In the genomic region with DNA sequence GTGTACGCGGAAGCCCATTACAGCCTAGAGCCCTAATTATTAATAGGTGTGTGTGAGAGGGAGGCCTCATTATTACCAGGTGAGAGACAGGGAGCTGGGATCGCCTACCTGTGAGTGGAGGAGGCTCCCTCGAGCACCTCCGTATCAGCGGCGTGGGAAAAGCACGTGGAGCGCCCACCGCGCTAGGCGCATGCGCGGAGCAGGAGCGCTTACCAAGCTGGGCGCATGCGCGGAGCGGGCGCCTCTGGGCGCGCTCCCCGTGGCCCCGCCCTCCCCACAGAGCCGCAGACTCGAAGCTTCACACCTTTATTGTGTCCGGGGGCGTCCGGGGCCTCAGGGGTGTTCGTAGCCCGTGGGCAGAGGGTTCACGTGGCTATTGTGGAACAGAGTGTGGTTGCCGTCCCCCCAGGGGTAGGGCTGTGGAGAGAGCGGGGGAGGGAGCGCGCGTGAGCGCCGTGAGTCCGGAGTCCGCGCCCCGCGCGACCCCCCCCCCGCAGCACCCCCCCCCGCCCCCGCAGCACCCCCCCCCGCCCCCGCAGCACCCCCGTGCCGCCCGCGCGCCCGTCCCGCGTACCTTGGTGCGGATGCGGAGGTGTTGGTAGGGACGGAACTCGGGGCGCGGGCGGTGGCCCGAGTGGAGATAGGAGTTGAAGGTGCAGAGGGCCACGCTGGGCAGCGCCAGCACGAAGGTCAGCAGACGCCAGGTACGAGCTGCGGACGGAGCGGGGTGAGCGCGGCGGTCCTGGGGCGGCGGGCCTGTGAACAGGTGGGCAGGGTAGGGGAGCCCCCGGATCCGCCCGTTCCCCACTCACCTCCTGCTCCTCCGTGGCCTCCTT, we compare ENCODE assay signal across 1 cellular context.
TF ChIP-seq lines count a peak whose summit lies in the region.

No MANE protein-coding gene starts in this region.

TF ChIP-seq in IMR-90, 13 proteins besides CTCF, POLR2A, EP300 and RAD21:
- TF ChIP-seq ELK1 (IDR thresholded peaks at IDR 0.05; ENCODE audit: borderline replicate concordance, low read depth, low read length), result no peak
- TF ChIP-seq MAZ (IDR thresholded peaks at IDR 0.05; ENCODE audit: borderline replicate concordance, low read depth, low read length), result no peak
- TF ChIP-seq, protein P1, sequence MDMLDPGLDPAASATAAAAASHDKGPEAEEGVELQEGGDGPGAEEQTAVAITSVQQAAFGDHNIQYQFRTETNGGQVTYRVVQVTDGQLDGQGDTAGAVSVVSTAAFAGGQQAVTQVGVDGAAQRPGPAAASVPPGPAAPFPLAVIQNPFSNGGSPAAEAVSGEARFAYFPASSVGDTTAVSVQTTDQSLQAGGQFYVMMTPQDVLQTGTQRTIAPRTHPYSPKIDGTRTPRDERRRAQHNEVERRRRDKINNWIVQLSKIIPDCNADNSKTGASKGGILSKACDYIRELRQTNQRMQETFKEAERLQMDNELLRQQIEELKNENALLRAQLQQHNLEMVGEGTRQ (IDR thresholded peaks at IDR 0.05; ENCODE audit: low read depth, low read length), result no peak
- TF ChIP-seq NFE2L2 (IDR thresholded peaks at IDR 0.05; ENCODE audit: low read depth, low read length), result no peak
- no peak for TF ChIP-seq SMC3 (IDR thresholded peaks at IDR 0.05; ENCODE audit: low read depth, low read length)
- no peak for TF ChIP-seq BHLHE40 (IDR thresholded peaks at IDR 0.05; ENCODE audit: low read depth, low read length)
- TF ChIP-seq CHD1 (IDR thresholded peaks at IDR 0.05; ENCODE audit: low read depth, low read length), result no peak
- no peak for TF ChIP-seq MAFK (IDR thresholded peaks at IDR 0.05; ENCODE audit: low read depth, low read length)
- TF ChIP-seq FOS (IDR thresholded peaks at IDR 0.05; ENCODE audit: low read depth, low read length), result no peak
- TF ChIP-seq RFX5 (IDR thresholded peaks at IDR 0.05; ENCODE audit: low read depth, low read length), result no peak
- TF ChIP-seq RCOR1 (IDR thresholded peaks at IDR 0.05; ENCODE audit: insufficient replicate concordance, low read length), result no peak
- no peak for TF ChIP-seq MXI1 (IDR thresholded peaks at IDR 0.05; ENCODE audit: borderline replicate concordance, low read depth, low read length)
- no peak for TF ChIP-seq CEBPB (IDR thresholded peaks at IDR 0.05; ENCODE audit: low read depth, low read length)
